8 cellular contexts compared by ENCODE assay signal in the genomic region with DNA sequence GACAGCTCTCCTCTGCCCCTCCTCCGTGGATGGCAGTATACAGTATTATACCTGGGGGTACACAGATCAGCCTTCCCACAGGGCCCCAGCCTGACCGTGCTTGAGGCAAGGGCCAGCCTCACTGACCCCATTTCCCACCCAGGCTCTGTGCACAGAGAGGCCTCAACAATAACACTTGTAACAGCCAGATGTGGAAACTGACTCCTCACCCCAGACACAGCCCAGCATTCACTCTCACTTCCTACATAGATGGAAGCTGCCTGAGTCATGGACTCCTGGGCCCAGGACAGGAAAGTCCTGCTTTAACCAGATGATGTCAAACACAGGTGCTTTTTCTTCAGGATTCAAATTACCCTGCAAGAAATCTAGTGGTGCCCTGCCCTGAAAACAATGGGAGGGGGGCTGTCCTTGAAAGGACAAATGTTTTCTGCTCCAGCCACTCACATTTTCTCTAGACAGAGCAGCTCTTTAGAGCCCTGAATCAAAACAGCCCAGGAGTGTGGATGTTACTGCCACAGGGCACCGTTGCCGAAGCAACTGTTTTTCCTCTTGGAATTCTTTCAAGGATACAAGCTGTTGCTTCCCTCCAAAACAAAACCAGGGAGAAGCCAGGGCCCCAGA. TPM values are rescaled to one million over a fixed set of nuclear protein-coding genes. Genes with fewer than 3 reads are reported as not detected.
DNase-seq lines count a peak whose midpoint lies in the region; ATAC-seq and TF ChIP-seq lines count a peak whose summit lies in the region.

No MANE protein-coding gene starts in this region.

- peaks cover 60% of the 10 kb centered on the region for H3K4me1 Mint-ChIP-seq in activated naive CD4-positive, alpha-beta T cell treated with anti-CD3 and anti-CD28 coated beads, Interleukin-2, amount 10 ng/mL, durations not matched to agents 7 days and 5 days

- H3K27ac ChIP-seq in body of pancreas = peak overlapping the region; percentile 79 to 93 (median 88)
- peak overlapping the region; percentile 70 for H3K27ac ChIP-seq in uterus

- H3K4me3 ChIP-seq in body of pancreas (no peak overlapping the region), uterus (no peak overlapping the region)

- CTCF ChIA-PET in activated naive CD4-positive, alpha-beta T cell treated with anti-CD3 and anti-CD28 coated beads, Interleukin-2, amount 10 ng/mL, durations not matched to agents 7 days and 5 days (lab: Charles Lee) = interaction anchor here (2.8 kb wide), 1 partner anchor 37 kb away, joined by 10 read pairs; no protein-coding TSS in a partner anchor

- peaks cover 35% of the 10 kb centered on the region for H3K36me3 Mint-ChIP-seq in activated naive CD4-positive, alpha-beta T cell treated with anti-CD3 and anti-CD28 coated beads, Interleukin-2, amount 10 ng/mL, durations not matched to agents 7 days and 5 days

- H3K4me1 ChIP-seq in body of pancreas = peaks cover 75% of the 10 kb centered on the region
- peaks cover 0 to 25% of the 10 kb centered on the region in 2 donors for H3K4me1 ChIP-seq in uterus

- 7 to 27% methylated on average over 3 to 4 of the region's 4 CpGs for WGBS in body of pancreas, 2 donors

- H3K36me3 ChIP-seq in body of pancreas (replicated peaks in 1 of 2; ENCODE audit: insufficient read depth in 1 of 2, low read depth in 2 of 2) (no peaks in the 10 kb centered on the region), uterus (no peaks in the 10 kb centered on the region)

- peak overlapping the region; percentile 25 for H3K27ac Mint-ChIP-seq in activated naive CD4-positive, alpha-beta T cell treated with anti-CD3 and anti-CD28 coated beads, Interleukin-2, amount 10 ng/mL, durations not matched to agents 7 days and 5 days

- TF ChIP-seq CTCF in body of pancreas (IDR thresholded peaks at IDR 0.05) (peak in 1 of 7 experiments; percentile 8), uterus (IDR thresholded peaks at IDR 0.05) (no peak)

- H3K27me3 Mint-ChIP-seq in activated naive CD4-positive, alpha-beta T cell treated with anti-CD3 and anti-CD28 coated beads, Interleukin-2, amount 10 ng/mL, durations not matched to agents 7 days and 5 days = no peaks in the 10 kb centered on the region

- H3K27me3 ChIP-seq in body of pancreas (no peaks in the 10 kb centered on the region), uterus (no peaks in the 10 kb centered on the region)

- TF ChIP-seq POLR2A in body of pancreas (IDR thresholded peaks at IDR 0.05) = no peak
- no peak for TF ChIP-seq POLR2A in uterus (IDR thresholded peaks at IDR 0.05)

- H3K9me3 Mint-ChIP-seq in activated naive CD4-positive, alpha-beta T cell treated with anti-CD3 and anti-CD28 coated beads, Interleukin-2, amount 10 ng/mL, durations not matched to agents 7 days and 5 days = peaks cover 3% of the 10 kb centered on the region

- H3K4me3 Mint-ChIP-seq in activated naive CD4-positive, alpha-beta T cell treated with anti-CD3 and anti-CD28 coated beads, Interleukin-2, amount 10 ng/mL, durations not matched to agents 7 days and 5 days = no peak overlapping the region

- peak; percentile 79 for ATAC-seq in body of pancreas
- peak; percentile 9 for ATAC-seq in left colon

- intact Hi-C loops in body of pancreas (cut with DNase I) = no loop called here
- intact Hi-C loops in left colon (cut with DNase I, micrococcal nuclease) = no loop called here
- intact Hi-C loops in uterus (cut with DNase I; ENCODE audit: low total_unique reads) = no loop called here
- intact Hi-C loops in head of caudate nucleus (cut with DNase I) = no loop called here

- H3K9me3 ChIP-seq in body of pancreas (no peaks in the 10 kb centered on the region), uterus (no peaks in the 10 kb centered on the region)

- DNase-seq in activated naive CD4-positive, alpha-beta T cell treated with anti-CD3 and anti-CD28 coated beads, Interleukin-2, amount 10 ng/mL, durations not matched to agents 7 days and 5 days = no peak
- no peak for DNase-seq in activated naive CD4-positive, alpha-beta T cell (lab: John Stamatoyannopoulos, UW)
- DNase-seq in body of pancreas = peak; percentile 47 to 79 (median 70)
- DNase-seq in left colon = no peak
- DNase-seq in uterus = no peak
- no peak for DNase-seq in head of caudate nucleus
- no peak for DNase-seq in 8988T
- no peak for DNase-seq in cortex of kidney (lab: John Stamatoyannopoulos, UW)

RNA-seq across cellular contexts. Expression of a gene that starts 16.4 kb away (rescaled TPM):
- total RNA-seq in body of pancreas (10 to 100 TPM; 25.4 to 67.2 TPM), left colon (10 to 100 TPM; 40.0 to 54.4 TPM), uterus (10 to 100 TPM in 3 of 4 donors, 1 to 10 TPM in 1; 4.1 to 92.0 (median 41.2) TPM)

RNA-seq across cellular contexts. Expression of a gene that starts 19.3 kb away (rescaled TPM):
- total RNA-seq in body of pancreas (100 to 1,000 TPM in 1 of 2 donors, 10 to 100 TPM in 1; 98.8 to 151 TPM), left colon (10 to 100 TPM; 51.4 to 98.1 TPM), uterus (10 to 100 TPM; 13.1 to 41.1 (median 23.8) TPM)

Comparison
In these comparisons a context has a peak if more than half of its experiments do, and no peak if none do; other contexts are left out.
1. DNase-seq: peak in body of pancreas (4 of 4); none in activated naive CD4-positive, alpha-beta T cell treated with anti-CD3 and anti-CD28 coated beads, Interleukin-2, amount 10 ng/mL, durations not matched to agents 7 days and 5 days (single experiment), activated naive CD4-positive, alpha-beta T cell (0 of 4), left colon (0 of 2), uterus (0 of 2), head of caudate nucleus (0 of 42), 8988T (single experiment) and cortex of kidney (single experiment).